Comparison of ENCODE assay signal across 17 cellular contexts in genomic region chr11:118305726-118306125, GRCh38. TPM values are rescaled to one million over a fixed set of nuclear protein-coding genes. Genes with fewer than 3 reads are reported as not detected.
DNase-seq lines count a peak whose midpoint lies in the region; ATAC-seq and TF ChIP-seq lines count a peak whose summit lies in the region.
"Had no signal": no experiment of that assay in that cellular context is flagged by ENCODE, and none has a peak within 500 bp of the region (broad histone marks: within the 10 kb centered on the region; RNA-seq: fewer than 3 reads in every experiment).

No MANE protein-coding gene starts in this region.

- peaks cover 56% of the 10 kb centered on the region for H3K36me3 Mint-ChIP-seq in activated CD4-positive, alpha-beta memory T cell treated with anti-CD3 and anti-CD28 coated beads, Interleukin-2, amount 10 ng/mL, durations not matched to agents 7 days and 5 days (ENCODE audit: low read depth)
- H3K36me3 Mint-ChIP-seq in endothelial cell (ENCODE audit: low read depth, unreplicated experiment): no peaks in the 10 kb centered on the region
- H3K36me3 Mint-ChIP-seq: WTC11 had no signal

- no peak for TF ChIP-seq CTCF in stomach (IDR thresholded peaks at IDR 0.05)
- TF ChIP-seq CTCF in endothelial cell (IDR thresholded peaks at IDR 0.05; ENCODE audit: unreplicated experiment): no peak

- 58 to 74% (median 72%) methylated on average over 8 of the region's 8 CpGs for WGBS in stomach, 5 donors

- H3K27ac Mint-ChIP-seq in activated CD4-positive, alpha-beta memory T cell treated with anti-CD3 and anti-CD28 coated beads, Interleukin-2, amount 10 ng/mL, durations not matched to agents 7 days and 5 days: peak overlapping the region; percentile 99
- no peak overlapping the region for H3K27ac Mint-ChIP-seq in endothelial cell (ENCODE audit: unreplicated experiment)
- H3K27ac Mint-ChIP-seq: dendritic cell treated with granulocyte-macrophage colony-stimulating factor and Interleukin-4, amounts not matched to agents 40 ng/mL and 50 ng/mL, for 4 days; WTC11 had no signal

- H3K4me1 Mint-ChIP-seq in activated CD4-positive, alpha-beta memory T cell treated with anti-CD3 and anti-CD28 coated beads, Interleukin-2, amount 10 ng/mL, durations not matched to agents 7 days and 5 days: peaks cover 63% of the 10 kb centered on the region
- peaks cover 9% of the 10 kb centered on the region for H3K4me1 Mint-ChIP-seq in endothelial cell (ENCODE audit: unreplicated experiment)

- H3K27me3 ChIP-seq in stomach: peaks cover 0 to 22% (median 0%) of the 10 kb centered on the region in 3 donors

- peak overlapping the region; percentile 99 for H3K4me3 Mint-ChIP-seq in activated CD4-positive, alpha-beta memory T cell treated with anti-CD3 and anti-CD28 coated beads, Interleukin-2, amount 10 ng/mL, durations not matched to agents 7 days and 5 days
- no peak overlapping the region for H3K4me3 Mint-ChIP-seq in endothelial cell (ENCODE audit: unreplicated experiment)
- H3K4me3 Mint-ChIP-seq: dendritic cell treated with granulocyte-macrophage colony-stimulating factor and Interleukin-4, amounts not matched to agents 40 ng/mL and 50 ng/mL, for 4 days; WTC11 had no signal

- no peaks in the 10 kb centered on the region for H3K9me3 ChIP-seq in stomach
- H3K9me3 ChIP-seq: HAP-1, tibial artery had no signal

- CTCF ChIA-PET in activated CD4-positive, alpha-beta memory T cell treated with anti-CD3 and anti-CD28 coated beads, Interleukin-2, amount 10 ng/mL, durations not matched to agents 7 days and 5 days (lab: Charles Lee): interaction anchor here (0.9 to 6.5 kb wide), 13 partner anchors 10 to 107 kb away, joined by 3 to 43 read pairs (median 6); partner anchors contain the start of genes CD3D, CD3G and JAML

- POLR2A ChIA-PET in activated CD4-positive, alpha-beta memory T cell treated with anti-CD3 and anti-CD28 coated beads, Interleukin-2, amount 10 ng/mL, durations not matched to agents 7 days and 5 days (lab: Charles Lee): interaction anchor here (0.9 to 4.2 kb wide), 20 partner anchors 10 to 318 kb away, joined by 3 to 32 read pairs (median 6); partner anchors contain the start of genes JAML, KMT2A, MPZL3 and UBE4A

- TF ChIP-seq POLR2A in stomach (IDR thresholded peaks at IDR 0.05): no peak

- intact Hi-C loops in stomach (cut with DNase I; ENCODE audit: low total_unique reads): no loop called here

- H3K4me3 ChIP-seq in stomach: no peak overlapping the region
- H3K4me3 ChIP-seq: HAP-1, tibial artery had no signal

- H3K36me3 ChIP-seq in stomach: no peaks in the 10 kb centered on the region
- H3K36me3 ChIP-seq: HAP-1, tibial artery had no signal

- peak overlapping the region in 3 of 5 donors; percentile 30 to 57 (median 33) for H3K27ac ChIP-seq in stomach
- H3K27ac ChIP-seq: tibial artery had no signal

- no peaks in the 10 kb centered on the region for H3K27me3 Mint-ChIP-seq in activated CD4-positive, alpha-beta memory T cell treated with anti-CD3 and anti-CD28 coated beads, Interleukin-2, amount 10 ng/mL, durations not matched to agents 7 days and 5 days
- no peaks in the 10 kb centered on the region for H3K27me3 Mint-ChIP-seq in endothelial cell (ENCODE audit: unreplicated experiment)

- TF ChIP-seq EP300 in stomach (IDR thresholded peaks at IDR 0.05): no peak

- no peak for ATAC-seq in HG02981 (IDR thresholded peaks at IDR 0.05; ENCODE audit: unreplicated experiment)
- ATAC-seq: WTC11 had no signal

- peaks cover 0 to 2% (median 0%) of the 10 kb centered on the region in 4 donors for H3K4me1 ChIP-seq in stomach
- H3K4me1 ChIP-seq: HAP-1, tibial artery had no signal

- no peaks in the 10 kb centered on the region for H3K9me3 Mint-ChIP-seq in activated CD4-positive, alpha-beta memory T cell treated with anti-CD3 and anti-CD28 coated beads, Interleukin-2, amount 10 ng/mL, durations not matched to agents 7 days and 5 days
- H3K9me3 Mint-ChIP-seq in endothelial cell (ENCODE audit: unreplicated experiment): no peaks in the 10 kb centered on the region
- H3K9me3 Mint-ChIP-seq: dendritic cell treated with granulocyte-macrophage colony-stimulating factor and Interleukin-4, amounts not matched to agents 40 ng/mL and 50 ng/mL, for 4 days had no signal

- DNase-seq in activated CD8-positive, alpha-beta memory T cell treated with anti-CD3 and anti-CD28 coated beads for 24 hours: peak; percentile 73
- DNase-seq in activated CD8-positive, alpha-beta memory T cell treated with anti-CD3 and anti-CD28 coated beads, Interleukin-2, amount 50 U/mL, for 48 hours: no peak
- peak; percentile 53 for DNase-seq in activated CD4-positive, alpha-beta memory T cell treated with anti-CD3 and anti-CD28 coated beads, Interleukin-2, amount 10 ng/mL, durations not matched to agents 7 days and 5 days
- DNase-seq in central memory CD4-positive, alpha-beta T cell: peak; percentile 74
- DNase-seq in stomach (no peak), endothelial cell (ENCODE audit: low spot score) (no peak), NCI-H345 treated with DMSO at 0.1 percent for 48 hours (lab: John Stamatoyannopoulos, UW; ENCODE audit: unreplicated experiment) (no peak)
- DNase-seq: DMS153, NCI-H1417 treated with DMSO at 0.1 percent for 48 hours, NCI-H510A treated with DMSO at 0.1 percent for 48 hours, SHP77 treated with DMSO at 0.1 percent for 48 hours, tibial artery had no signal

RNA-seq across cellular contexts. Expression of gene CD3E, which starts 1.2 kb away (rescaled TPM):
- 100 to 1,000 TPM; 639 to 653 TPM for total RNA-seq in activated CD4-positive, alpha-beta memory T cell treated with anti-CD3 and anti-CD28 coated beads, Interleukin-2, amount 10 ng/mL, durations not matched to agents 7 days and 5 days
- total RNA-seq in stomach (10 to 100 TPM in 1 of 5 donors, 1 to 10 TPM in 2, not detected in 2; 2.4 to 15.8 (median 7.1) TPM), endothelial cell (ENCODE audit: unreplicated experiment) (not detected)
- 1 to 10 TPM; 2.3 to 6.7 (median 4.5) TPM for polyA plus RNA-seq in stomach
- total RNA-seq: fibroblast of villous mesenchyme had no signal

RNA-seq across cellular contexts. Expression of gene CD3D, which starts 36.8 kb away (rescaled TPM):
- 100 to 1,000 TPM; 467 to 476 TPM for total RNA-seq in activated CD4-positive, alpha-beta memory T cell treated with anti-CD3 and anti-CD28 coated beads, Interleukin-2, amount 10 ng/mL, durations not matched to agents 7 days and 5 days
- total RNA-seq in stomach: 10 to 100 TPM in 2 of 5 donors, 1 to 10 TPM in 1, not detected in 2; 4.6 to 24.0 (median 16.1) TPM
- polyA plus RNA-seq in stomach: 1 to 10 TPM; 2.2 to 9.2 (median 4.7) TPM
- not detected for total RNA-seq in endothelial cell (ENCODE audit: unreplicated experiment)
- total RNA-seq: fibroblast of villous mesenchyme had no signal

RNA-seq across cellular contexts. Expression of gene CD3G, which starts 38.4 kb away (rescaled TPM):
- total RNA-seq in activated CD4-positive, alpha-beta memory T cell treated with anti-CD3 and anti-CD28 coated beads, Interleukin-2, amount 10 ng/mL, durations not matched to agents 7 days and 5 days: 100 to 1,000 TPM; 223 to 225 TPM
- 1 to 10 TPM in 3 of 5 donors, not detected in 2; 1.2 to 9.5 (median 4.2) TPM for total RNA-seq in stomach
- polyA plus RNA-seq in stomach: under 1 TPM in 2 of 3 donors, not detected in 1; 0.18 to 0.76 TPM
- not detected for total RNA-seq in endothelial cell (ENCODE audit: unreplicated experiment)
- total RNA-seq: fibroblast of villous mesenchyme had no signal

RNA-seq across cellular contexts. Expression of gene MPZL2, which starts 41.6 kb away (rescaled TPM):
- 1 to 10 TPM; 3.8 to 5.3 TPM for total RNA-seq in activated CD4-positive, alpha-beta memory T cell treated with anti-CD3 and anti-CD28 coated beads, Interleukin-2, amount 10 ng/mL, durations not matched to agents 7 days and 5 days
- 10 to 100 TPM in 4 of 5 donors, under 1 TPM in 1; 0.58 to 97.2 (median 56.7) TPM for total RNA-seq in stomach
- 10 to 100 TPM; 12.2 to 79.1 (median 35.4) TPM for polyA plus RNA-seq in stomach
- total RNA-seq in endothelial cell (ENCODE audit: unreplicated experiment): 1.0 TPM
- total RNA-seq: fibroblast of villous mesenchyme had no signal

RNA-seq across cellular contexts. Expression of gene MPZL3, which starts 53.6 kb away (rescaled TPM):
- 10 to 100 TPM; 34.0 to 34.9 TPM for total RNA-seq in activated CD4-positive, alpha-beta memory T cell treated with anti-CD3 and anti-CD28 coated beads, Interleukin-2, amount 10 ng/mL, durations not matched to agents 7 days and 5 days
- total RNA-seq in stomach: 10 to 100 TPM in 1 of 5 donors, 1 to 10 TPM in 3, under 1 TPM in 1; 0.45 to 20.0 (median 6.7) TPM
- 1 to 10 TPM; 2.1 to 7.2 (median 3.4) TPM for polyA plus RNA-seq in stomach
- total RNA-seq in endothelial cell (ENCODE audit: unreplicated experiment): 10.7 TPM

Comparison
In these comparisons a context has a peak if more than half of its experiments do, and no peak if none do; other contexts are left out.
1. DNase-seq: peak in activated CD8-positive, alpha-beta memory T cell treated with anti-CD3 and anti-CD28 coated beads for 24 hours (single experiment), activated CD4-positive, alpha-beta memory T cell treated with anti-CD3 and anti-CD28 coated beads, Interleukin-2, amount 10 ng/mL, durations not matched to agents 7 days and 5 days (single experiment) and central memory CD4-positive, alpha-beta T cell (single experiment); none in activated CD8-positive, alpha-beta memory T cell treated with anti-CD3 and anti-CD28 coated beads, Interleukin-2, amount 50 U/mL, for 48 hours (single experiment), stomach (single experiment), endothelial cell (single experiment) and NCI-H345 treated with DMSO at 0.1 percent for 48 hours (single experiment).
2. RNA of gene CD3E, which starts 1.2 kb away (total RNA-seq): 639 to 653 TPM in activated CD4-positive, alpha-beta memory T cell treated with anti-CD3 and anti-CD28 coated beads, Interleukin-2, amount 10 ng/mL, durations not matched to agents 7 days and 5 days; 2.4 to 15.8 TPM in stomach and not detected in endothelial cell (single experiment); every median in the first group is over 10 times any median in the second.
3. RNA of gene CD3D, which starts 36.8 kb away (total RNA-seq): 467 to 476 TPM in activated CD4-positive, alpha-beta memory T cell treated with anti-CD3 and anti-CD28 coated beads, Interleukin-2, amount 10 ng/mL, durations not matched to agents 7 days and 5 days; 4.6 to 24.0 TPM in stomach and not detected in endothelial cell (single experiment); every median in the first group is over 10 times any median in the second.
4. RNA of gene CD3G, which starts 38.4 kb away (total RNA-seq): 223 to 225 TPM in activated CD4-positive, alpha-beta memory T cell treated with anti-CD3 and anti-CD28 coated beads, Interleukin-2, amount 10 ng/mL, durations not matched to agents 7 days and 5 days; 1.2 to 9.5 TPM in stomach and not detected in endothelial cell (single experiment); every median in the first group is over 10 times any median in the second.